In the genomic region with DNA sequence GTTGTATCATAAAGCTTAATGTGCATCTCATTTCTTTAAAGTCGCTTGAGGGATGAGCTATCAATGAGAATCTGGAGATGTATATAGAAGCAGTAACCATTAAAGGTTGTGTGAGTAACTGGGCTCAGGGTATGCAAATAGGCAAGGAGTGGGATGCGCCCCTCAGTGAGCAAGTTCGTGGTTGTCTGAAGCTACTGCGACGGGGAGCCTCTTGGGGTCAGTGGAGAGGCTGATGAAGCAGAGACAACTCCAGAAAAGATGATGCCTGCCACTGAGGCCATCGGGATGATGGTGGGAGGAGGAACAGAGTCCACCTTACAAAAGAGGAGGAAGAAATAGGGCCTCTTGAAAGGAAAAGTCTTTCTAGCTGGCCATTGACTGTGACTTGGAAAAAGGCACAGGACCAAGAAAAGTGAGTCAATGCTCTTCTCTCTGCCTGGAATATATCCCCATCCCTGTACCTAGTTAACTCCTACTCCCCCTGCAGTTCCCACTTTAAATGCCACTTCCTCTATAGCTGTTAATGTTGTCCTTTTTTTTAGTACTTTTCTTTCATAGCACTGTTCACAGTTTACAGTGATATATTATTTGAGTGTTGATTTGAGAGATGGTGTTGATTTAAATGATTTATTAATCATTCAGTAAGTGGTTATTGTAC, we compare ENCODE assay signal across 9 cellular contexts. TPM values are rescaled to one million over a fixed set of nuclear protein-coding genes. Genes with fewer than 3 reads are reported as not detected.
DNase-seq lines count a peak whose midpoint lies in the region; ATAC-seq and TF ChIP-seq lines count a peak whose summit lies in the region.
"Had no signal": no experiment of that assay in that cellular context is flagged by ENCODE, and none has a peak within 500 bp of the region (broad histone marks: within the 10 kb centered on the region; RNA-seq: fewer than 3 reads in every experiment).

No MANE protein-coding gene starts in this region.

- no peak for TF ChIP-seq CTCF in right atrium auricular region (IDR thresholded peaks at IDR 0.05)
- no peak for TF ChIP-seq CTCF in dorsolateral prefrontal cortex (IDR thresholded peaks at IDR 0.05 in 54 of 56, conservative IDR thresholded peaks at IDR 0.05 in 2 of 56; ENCODE audit: low read depth in 1 of 56, partially characterized antibody in 56 of 56)

- H3K27me3 Mint-ChIP-seq in activated T-helper 17 cell treated with anti-CD3 and anti-CD28 coated beads, Interleukin-2, amount 50 U/mL, for 72 hours, result peaks cover 11% of the 10 kb centered on the region
- peaks cover 3 to 7% (median 3%) of the 10 kb centered on the region in 3 donors for H3K27me3 Mint-ChIP-seq in immature natural killer cell (ENCODE audit: low read depth in 3 of 3)
- H3K27me3 Mint-ChIP-seq in activated naive CD4-positive, alpha-beta T cell treated with anti-CD3 and anti-CD28 coated beads, Interleukin-2, amount 10 ng/mL, durations not matched to agents 7 days and 5 days, result peaks cover 6% of the 10 kb centered on the region

- CTCF ChIA-PET in activated naive CD4-positive, alpha-beta T cell treated with anti-CD3 and anti-CD28 coated beads, Interleukin-2, amount 10 ng/mL, durations not matched to agents 7 days and 5 days (lab: Charles Lee), result interaction anchor here (1.2 kb wide), 1 partner anchor 12 kb away, joined by 4 read pairs; no protein-coding TSS in a partner anchor

- ATAC-seq in GM19328 (IDR thresholded peaks at IDR 0.05; ENCODE audit: unreplicated experiment), result peak; percentile 76
- peak; percentile 93 for ATAC-seq in HG02973 (IDR thresholded peaks at IDR 0.05; ENCODE audit: unreplicated experiment)
- ATAC-seq in activated T-helper 17 cell treated with anti-CD3 and anti-CD28 coated beads, Interleukin-2, amount 50 U/mL, for 72 hours (replicated peaks), result peak; percentile 87

- DNase-seq in EL, result peak; percentile 31
- no peak for DNase-seq in right atrium auricular region (ENCODE audit: low spot score)
- DNase-seq in immature natural killer cell, result no peak
- DNase-seq in activated naive CD4-positive, alpha-beta T cell treated with anti-CD3 and anti-CD28 coated beads, Interleukin-2, amount 10 ng/mL, durations not matched to agents 7 days and 5 days, result no peak
- DNase-seq in dorsolateral prefrontal cortex, result no peak

- H3K27ac ChIP-seq in right atrium auricular region, result no peak overlapping the region
- no peak overlapping the region for H3K27ac ChIP-seq in dorsolateral prefrontal cortex

- H3K4me1 Mint-ChIP-seq in activated T-helper 17 cell treated with anti-CD3 and anti-CD28 coated beads, Interleukin-2, amount 50 U/mL, for 72 hours, result peaks cover 6% of the 10 kb centered on the region
- H3K4me1 Mint-ChIP-seq in immature natural killer cell, result no peaks in the 10 kb centered on the region
- no peaks in the 10 kb centered on the region for H3K4me1 Mint-ChIP-seq in activated naive CD4-positive, alpha-beta T cell treated with anti-CD3 and anti-CD28 coated beads, Interleukin-2, amount 10 ng/mL, durations not matched to agents 7 days and 5 days

- no peaks in the 10 kb centered on the region for H3K4me1 ChIP-seq in right atrium auricular region

- peak overlapping the region; percentile 31 for H3K4me3 Mint-ChIP-seq in activated T-helper 17 cell treated with anti-CD3 and anti-CD28 coated beads, Interleukin-2, amount 50 U/mL, for 72 hours
- no peak overlapping the region for H3K4me3 Mint-ChIP-seq in immature natural killer cell
- no peak overlapping the region for H3K4me3 Mint-ChIP-seq in activated naive CD4-positive, alpha-beta T cell treated with anti-CD3 and anti-CD28 coated beads, Interleukin-2, amount 10 ng/mL, durations not matched to agents 7 days and 5 days

- intact Hi-C loops in dorsolateral prefrontal cortex (cut with DNase I), result no loop called here

- H3K9me3 Mint-ChIP-seq in activated T-helper 17 cell treated with anti-CD3 and anti-CD28 coated beads, Interleukin-2, amount 50 U/mL, for 72 hours, result no peaks in the 10 kb centered on the region
- H3K9me3 Mint-ChIP-seq in immature natural killer cell, result no peaks in the 10 kb centered on the region
- no peaks in the 10 kb centered on the region for H3K9me3 Mint-ChIP-seq in activated naive CD4-positive, alpha-beta T cell treated with anti-CD3 and anti-CD28 coated beads, Interleukin-2, amount 10 ng/mL, durations not matched to agents 7 days and 5 days

- H3K36me3 ChIP-seq in right atrium auricular region, result no peaks in the 10 kb centered on the region

- no peaks in the 10 kb centered on the region for H3K9me3 ChIP-seq in right atrium auricular region

- no peaks in the 10 kb centered on the region for H3K36me3 Mint-ChIP-seq in activated T-helper 17 cell treated with anti-CD3 and anti-CD28 coated beads, Interleukin-2, amount 50 U/mL, for 72 hours (ENCODE audit: low read depth)
- H3K36me3 Mint-ChIP-seq in immature natural killer cell, result no peaks in the 10 kb centered on the region
- no peaks in the 10 kb centered on the region for H3K36me3 Mint-ChIP-seq in activated naive CD4-positive, alpha-beta T cell treated with anti-CD3 and anti-CD28 coated beads, Interleukin-2, amount 10 ng/mL, durations not matched to agents 7 days and 5 days

- no peaks in the 10 kb centered on the region for H3K27me3 ChIP-seq in right atrium auricular region
- H3K27me3 ChIP-seq in dorsolateral prefrontal cortex, result no peaks in the 10 kb centered on the region

- no peak overlapping the region for H3K27ac Mint-ChIP-seq in activated T-helper 17 cell treated with anti-CD3 and anti-CD28 coated beads, Interleukin-2, amount 50 U/mL, for 72 hours
- no peak overlapping the region for H3K27ac Mint-ChIP-seq in immature natural killer cell
- no peak overlapping the region for H3K27ac Mint-ChIP-seq in activated naive CD4-positive, alpha-beta T cell treated with anti-CD3 and anti-CD28 coated beads, Interleukin-2, amount 10 ng/mL, durations not matched to agents 7 days and 5 days

- H3K4me3 ChIP-seq in right atrium auricular region (no peak overlapping the region), dorsolateral prefrontal cortex (no peak overlapping the region)
- H3K4me3 ChIP-seq: lung had no signal

RNA-seq across cellular contexts. Expression of gene LSM6, which starts 51.4 kb away (rescaled TPM):
- 10 to 100 TPM; 26.2 to 45.7 TPM for total RNA-seq in activated T-helper 17 cell treated with anti-CD3 and anti-CD28 coated beads, Interleukin-2, amount 50 U/mL, for 72 hours
- total RNA-seq in right atrium auricular region (10 to 100 TPM; 15.0 TPM), dorsolateral prefrontal cortex (10 to 100 TPM; 14.6 to 47.4 (median 24.5) TPM)
- 10 to 100 TPM; 39.8 to 49.4 (median 49.3) TPM for polyA plus RNA-seq in immature natural killer cell
